ENCODE assay signal across 14 cellular contexts in the genomic region with DNA sequence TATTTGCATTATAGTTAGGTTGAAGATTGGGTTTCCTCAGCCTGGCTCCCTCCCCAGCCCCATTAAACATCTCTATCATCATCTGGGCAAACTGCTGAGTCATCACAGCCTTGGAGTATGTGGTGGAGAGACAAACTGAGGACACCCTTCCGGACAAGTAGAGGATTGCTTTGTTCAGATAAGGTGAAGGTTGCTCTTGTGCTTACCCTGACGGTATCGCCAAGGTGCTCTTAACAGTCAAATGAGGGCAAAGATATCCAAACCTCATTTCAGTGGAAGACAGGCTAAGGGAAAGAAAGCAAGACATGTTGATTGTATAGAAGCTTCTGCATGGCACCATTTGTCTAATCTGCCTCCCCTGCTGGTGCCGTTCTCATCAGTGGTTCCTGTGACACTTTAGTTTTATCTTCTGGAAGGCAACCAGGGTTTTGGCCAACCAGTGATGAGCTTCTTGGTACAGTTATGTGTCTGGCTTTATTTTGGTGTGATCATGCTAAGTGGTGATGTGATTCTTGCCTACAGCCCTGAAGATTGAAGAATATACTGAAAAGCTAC. TPM values are rescaled to one million over a fixed set of nuclear protein-coding genes. Genes with fewer than 3 reads are reported as not detected.
DNase-seq lines count a peak whose midpoint lies in the region; ATAC-seq, FAIRE-seq and TF ChIP-seq lines count a peak whose summit lies in the region.
"Had no signal": no experiment of that assay in that cellular context is flagged by ENCODE, and none has a peak within 500 bp of the region (broad histone marks: within the 10 kb centered on the region; RNA-seq: fewer than 3 reads in every experiment).

No MANE protein-coding gene starts in this region.

- FAIRE-seq in pancreas (lab: Jason Lieb, UNC): no peak
- FAIRE-seq: A204.1, GM19239 had no signal

- H3K9ac ChIP-seq in PC-3 (ENCODE audit: low read length): no peak overlapping the region

- H2AFZ ChIP-seq in PC-3 (ENCODE audit: low read length): no peak overlapping the region

- no peak overlapping the region for H3K4me3 ChIP-seq in PC-3 (ENCODE audit: low read length)
- no peak overlapping the region for H3K4me3 ChIP-seq in cardiac fibroblast (replicated peaks in 1 of 2; ENCODE audit: low read depth in 2 of 2, low read length in 2 of 2)
- H3K4me3 ChIP-seq in psoas muscle: no peak overlapping the region
- H3K4me3 ChIP-seq in pancreas: no peak overlapping the region
- H3K4me3 ChIP-seq: left ventricle myocardium inferior had no signal

- no TSS peak for BruUV-seq in PC-3 (replicated peaks; lab: Mats Ljungman, UMichigan)

- no peak overlapping the region for H3K4me2 ChIP-seq in PC-3 (ENCODE audit: low read length)

- no peak for TF ChIP-seq CTCF in PC-3 (conservative IDR thresholded peaks at IDR 0.05; ENCODE audit: low read depth, low read length)
- no peak for TF ChIP-seq CTCF in cardiac fibroblast (IDR thresholded peaks at IDR 0.05; ENCODE audit: low read depth, low read length)
- TF ChIP-seq CTCF in psoas muscle (IDR thresholded peaks at IDR 0.05): no peak
- no peak for TF ChIP-seq CTCF in pancreas (IDR thresholded peaks at IDR 0.05)

- peak; percentile 37 for DNase-seq in NCI-H510A treated with DMSO at 0.1 percent for 48 hours (lab: John Stamatoyannopoulos, UW)
- DNase-seq in NCI-H510A (lab: John Stamatoyannopoulos, UW): no peak
- peak; percentile 16 for DNase-seq in PC-3
- DNase-seq in cardiac fibroblast (ENCODE audit: low read depth in 2 of 2): peak; percentile 41 to 68
- DNase-seq in psoas muscle: peak in 1 of 2 donors; percentile 12
- no peak for DNase-seq in pancreas
- DNase-seq in C1 segment of cervical spinal cord (lab: John Stamatoyannopoulos, UW): no peak
- DNase-seq: activated CD4-positive, CD25-positive, alpha-beta regulatory T cell; amniotic stem cell; left ventricle myocardium inferior; NCI-H1436 had no signal

- H3K9me3 ChIP-seq in PC-3 (ENCODE audit: low read length): no peaks in the 10 kb centered on the region
- H3K9me3 ChIP-seq in psoas muscle: no peaks in the 10 kb centered on the region
- no peaks in the 10 kb centered on the region for H3K9me3 ChIP-seq in pancreas
- H3K9me3 ChIP-seq: left ventricle myocardium inferior had no signal

- ATAC-seq in PC-3: no peak
- ATAC-seq in psoas muscle: peak in 1 of 4 donors; percentile 9
- ATAC-seq in pancreas: no peak
- no peak for ATAC-seq in GM18498 (IDR thresholded peaks at IDR 0.05; ENCODE audit: unreplicated experiment)

- H4K20me1 ChIP-seq in PC-3 (ENCODE audit: low read length): no peaks in the 10 kb centered on the region

- H3K27ac ChIP-seq in PC-3 (ENCODE audit: low read length): no peak overlapping the region
- H3K27ac ChIP-seq in psoas muscle: peak overlapping the region; percentile 94
- H3K27ac ChIP-seq in pancreas: peak overlapping the region in 2 of 4 donors; percentile 33 to 36
- H3K27ac ChIP-seq: left ventricle myocardium inferior had no signal

- H3K79me2 ChIP-seq in PC-3 (ENCODE audit: low read length): no peaks in the 10 kb centered on the region

- peaks cover 13% of the 10 kb centered on the region; the same call in 1 of the 2 replicates for H3K4me1 ChIP-seq in PC-3 (ENCODE audit: insufficient read depth, low read length)
- H3K4me1 ChIP-seq in psoas muscle: peaks cover 63% of the 10 kb centered on the region
- peaks cover 61 to 93% (median 63%) of the 10 kb centered on the region in 3 donors for H3K4me1 ChIP-seq in pancreas

- WGBS in psoas muscle, 3 donors: 37 to 55% (median 46%) methylated on average over 4 of the region's 4 CpGs
- 44 to 45% methylated on average over 4 of the region's 4 CpGs for WGBS in pancreas, 2 donors

- H3K36me3 ChIP-seq in PC-3 (ENCODE audit: low read depth, low read length): no peaks in the 10 kb centered on the region
- H3K36me3 ChIP-seq in psoas muscle (ENCODE audit: insufficient read depth in 1 of 2, low read depth in 1 of 2): no peaks in the 10 kb centered on the region
- H3K36me3 ChIP-seq in pancreas: peaks cover 0 to 3% (median 0%) of the 10 kb centered on the region in 3 donors
- H3K36me3 ChIP-seq: left ventricle myocardium inferior had no signal

- H3K9me2 ChIP-seq in PC-3 (replicated peaks; ENCODE audit: low read length): no peaks in the 10 kb centered on the region

- H3K27me3 ChIP-seq in PC-3 (ENCODE audit: low read length) (no peaks in the 10 kb centered on the region), psoas muscle (ENCODE audit: insufficient read depth in 3 of 3, low read length in 2 of 3) (no peaks in the 10 kb centered on the region), pancreas (no peaks in the 10 kb centered on the region)

- POLR2A ChIA-PET in PC-3 (lab: Charles Lee; ENCODE audit: unreplicated experiment): no interaction called here

- no peaks in the 10 kb centered on the region for H3F3A ChIP-seq in PC-3 (ENCODE audit: low read length, unreplicated experiment)

- intact Hi-C loops in PC-3 (cut with micrococcal nuclease) (no loop called here), psoas muscle (cut with DNase I) (loop anchor here in 1 of 2 donors (5.0 kb wide), 1 partner anchor 82 kb away; no protein-coding TSS in a partner anchor), pancreas (cut with DNase I) (no loop called here)

- CTCF ChIA-PET in PC-3 (lab: Charles Lee): no interaction called here

RNA-seq across cellular contexts. Expression of a gene that starts 56.9 kb away (rescaled TPM):
- total RNA-seq in PC-3 (2014; rRNA removed) (1.1 TPM in 1 of 2 replicates, not detected in the other), psoas muscle (10 to 100 TPM in 3 of 4 donors, 1 to 10 TPM in 1; 9.6 to 11.7 (median 11.1) TPM), pancreas (10 to 100 TPM in 4 of 6 donors, 1 to 10 TPM in 2; 5.2 to 77.3 (median 13.5) TPM)
- polyA plus RNA-seq in psoas muscle (10 to 100 TPM in 1 of 3 donors, 1 to 10 TPM in 2; 4.3 to 10.3 (median 7.9) TPM), pancreas (10 to 100 TPM; 20.9 to 29.8 TPM)

Comparison
In these comparisons a context has a peak if more than half of its experiments do, and no peak if none do; other contexts are left out.
1. DNase-seq: peak in NCI-H510A treated with DMSO at 0.1 percent for 48 hours (single experiment), PC-3 (single experiment) and cardiac fibroblast (2 of 2); none in NCI-H510A (single experiment), pancreas (0 of 6) and C1 segment of cervical spinal cord (0 of 14).